Comparison of ENCODE assay signal across 8 cellular contexts in the genomic region with DNA sequence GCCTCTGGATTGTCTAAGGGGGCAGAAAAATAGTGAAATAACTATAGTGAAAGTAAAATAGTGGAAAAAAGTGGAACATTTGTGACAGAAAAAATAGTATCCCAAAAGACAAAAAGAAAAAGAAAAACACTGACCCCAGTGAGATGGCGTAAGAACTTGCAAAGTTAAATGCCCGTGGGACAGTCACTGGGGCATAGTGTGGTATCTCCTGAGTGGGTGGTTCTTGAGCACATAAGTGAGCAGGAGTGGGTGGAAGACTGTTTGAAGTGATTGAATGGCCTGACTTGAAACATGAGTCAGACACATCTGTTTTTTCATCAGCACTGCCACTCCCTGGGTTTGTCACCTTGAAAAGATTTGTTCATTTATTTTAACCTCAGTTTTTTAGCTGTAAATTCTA. TPM values are rescaled to one million over a fixed set of nuclear protein-coding genes. Genes with fewer than 3 reads are reported as not detected.
DNase-seq lines count a peak whose midpoint lies in the region; ATAC-seq, FAIRE-seq and TF ChIP-seq lines count a peak whose summit lies in the region.

No MANE protein-coding gene starts in this region.

- no peak for TF ChIP-seq POLR2A in NB4 (IDR thresholded peaks at IDR 0.05; ENCODE audit: extremely low read depth, insufficient read length)
- no peak for TF ChIP-seq POLR2A in GM12878 (IDR thresholded peaks at IDR 0.05; ENCODE audit: low read depth, low read length)

- H3K9me3 Mint-ChIP-seq in CD8-positive, alpha-beta memory T cell = no peaks in the 10 kb centered on the region
- no peaks in the 10 kb centered on the region for H3K9me3 Mint-ChIP-seq in natural killer cell treated with Interleukin-12 subunit alpha and Interleukin-12 subunit beta and Interleukin-15 and Interleukin-18, amount 100 ng/mL, for 72 hours

- no peak overlapping the region for H3K9ac ChIP-seq in GM12878 (ENCODE audit: control insufficient read depth, insufficient read depth, low read length)

- ATAC-seq in GM12878 (peak; percentile 32), HG02623 (IDR thresholded peaks at IDR 0.05; ENCODE audit: unreplicated experiment) (no peak), left cardiac atrium (no peak)
- peak in 1 of 2 donors; percentile 58 for ATAC-seq in natural killer cell treated with Interleukin-12 subunit alpha and Interleukin-12 subunit beta and Interleukin-15 and Interleukin-18, amount 100 ng/mL, for 72 hours

- TF ChIP-seq EP300 in GM12878 (IDR thresholded peaks at IDR 0.05; ENCODE audit: borderline replicate concordance in 1 of 2, control insufficient read depth in 1 of 2, low read depth in 2 of 2, low read length in 2 of 2) = no peak

- H4K20me1 ChIP-seq in GM12878 (ENCODE audit: control insufficient read depth, insufficient read depth) = no peaks in the 10 kb centered on the region

- CTCF ChIA-PET in CD8-positive, alpha-beta memory T cell (lab: Charles Lee) = no interaction called here
- CTCF ChIA-PET in GM12878 (lab: Yijun Ruan, JAX) = no interaction called here

- TF ChIP-seq RAD21 in GM12878 (IDR thresholded peaks at IDR 0.05; ENCODE audit: insufficient read depth, low read depth, low read length) = no peak

- no peak for DNase-seq in CD8-positive, alpha-beta memory T cell
- DNase-seq in NB4 (ENCODE audit: low read depth) (peak; percentile 49), GM12878 (ENCODE audit: low read depth, low spot score) (no peak), HK-2 (ENCODE audit: unreplicated experiment) (no peak), left cardiac atrium (no peak), coronary artery (ENCODE audit: low spot score) (no peak)
- peak; percentile 65 for DNase-seq in natural killer cell treated with Interleukin-12 subunit alpha and Interleukin-12 subunit beta and Interleukin-15 and Interleukin-18, amount 100 ng/mL, for 72 hours (ENCODE audit: low spot score)

- peaks cover 11 to 69% (median 30%) of the 10 kb centered on the region in 3 donors for H3K36me3 Mint-ChIP-seq in CD8-positive, alpha-beta memory T cell
- H3K36me3 Mint-ChIP-seq in natural killer cell treated with Interleukin-12 subunit alpha and Interleukin-12 subunit beta and Interleukin-15 and Interleukin-18, amount 100 ng/mL, for 72 hours = peaks cover 30% of the 10 kb centered on the region

- BruUV-seq in GM12878 (replicated peaks; lab: Mats Ljungman, UMichigan) = no TSS peak

- peaks cover 67 to 79% (median 78%) of the 10 kb centered on the region in 3 donors for H3K4me1 Mint-ChIP-seq in CD8-positive, alpha-beta memory T cell
- H3K4me1 Mint-ChIP-seq in natural killer cell treated with Interleukin-12 subunit alpha and Interleukin-12 subunit beta and Interleukin-15 and Interleukin-18, amount 100 ng/mL, for 72 hours (ENCODE audit: low read depth in 2 of 2) = peaks cover 43 to 50% of the 10 kb centered on the region in 2 donors

- TF ChIP-seq CTCF in NB4 (IDR thresholded peaks at IDR 0.05; ENCODE audit: low read depth, low read length) (no peak), GM12878 (IDR thresholded peaks at IDR 0.05 in 2 of 3, conservative IDR thresholded peaks at IDR 0.05 in 1 of 3; ENCODE audit: control insufficient read depth in 2 of 3, extremely low read depth in 1 of 3, insufficient read depth in 1 of 3, low read depth in 3 of 3, low read length in 3 of 3) (no peak), coronary artery (IDR thresholded peaks at IDR 0.05) (no peak)

- FAIRE-seq in GM12878 (lab: Jason Lieb, UNC) = peak; percentile 81

- peak overlapping the region in 6 of 7 donors; percentile 99 to 100 (median 99) for H3K4me3 Mint-ChIP-seq in CD8-positive, alpha-beta memory T cell
- peak overlapping the region; percentile 99 for H3K4me3 Mint-ChIP-seq in natural killer cell treated with Interleukin-12 subunit alpha and Interleukin-12 subunit beta and Interleukin-15 and Interleukin-18, amount 100 ng/mL, for 72 hours

- intact Hi-C loops in GM12878 (cut with micrococcal nuclease; ENCODE audit: unreplicated experiment) = loop anchor here (5.0 kb wide), 3 partner anchors 59 to 304 kb away; partner anchors contain the start of genes ZNF431, ZNF708 and ZNF714
- intact Hi-C loops in left cardiac atrium (cut with DNase I) = no loop called here

- POLR2A ChIA-PET in CD8-positive, alpha-beta memory T cell (lab: Charles Lee) = no interaction called here
- POLR2A ChIA-PET in GM12878 (lab: Charles Lee) = interaction anchor here (1.4 kb wide), 1 partner anchor 15 kb away, joined by 3 read pairs; no protein-coding TSS in a partner anchor

- H3K27ac Mint-ChIP-seq in CD8-positive, alpha-beta memory T cell = peak overlapping the region; percentile 45 to 100 (median 85)
- H3K27ac Mint-ChIP-seq in natural killer cell treated with Interleukin-12 subunit alpha and Interleukin-12 subunit beta and Interleukin-15 and Interleukin-18, amount 100 ng/mL, for 72 hours = peak overlapping the region; percentile 68 to 100

- in situ Hi-C loops in GM12878 (cut with MboI) = loop anchor here (10.0 kb wide), 2 partner anchors 302 to 1358 kb away; partner anchors contain the start of genes ATP13A1, ZNF101 and ZNF708

- no peak overlapping the region for H3K27ac ChIP-seq in CD8-positive, alpha-beta memory T cell (ENCODE audit: low read depth, low read length)
- H3K27ac ChIP-seq in GM12878 (ENCODE audit: control insufficient read depth, insufficient read depth) (peak overlapping the region; percentile 15; the same call in 1 of the 2 replicates), coronary artery (no peak overlapping the region)

- peaks cover 15% of the 10 kb centered on the region for H3K36me3 ChIP-seq in CD8-positive, alpha-beta memory T cell (ENCODE audit: insufficient read depth, low read length)
- peaks cover 0 to 14% of the 10 kb centered on the region in 2 experiments; a peak in 3 of 4 replicates for H3K36me3 ChIP-seq in GM12878 (ENCODE audit: control insufficient read depth in 2 of 2, insufficient read depth in 2 of 2, low read length in 1 of 2)

- H3K4me3 ChIP-seq in CD8-positive, alpha-beta memory T cell (ENCODE audit: low read length) = no peak overlapping the region
- H3K4me3 ChIP-seq in NB4 (ENCODE audit: low read depth, low read length) (no peak overlapping the region), GM12878 (peak overlapping the region; percentile 78), coronary artery (no peak overlapping the region)

- H3K4me1 ChIP-seq in CD8-positive, alpha-beta memory T cell (ENCODE audit: insufficient read depth, low read length) = peaks cover 39% of the 10 kb centered on the region
- peaks cover 3% of the 10 kb centered on the region for H3K4me1 ChIP-seq in GM12878 (ENCODE audit: control insufficient read depth, insufficient read depth, low read length)

- H3K27me3 Mint-ChIP-seq in CD8-positive, alpha-beta memory T cell = no peaks in the 10 kb centered on the region
- H3K27me3 Mint-ChIP-seq in natural killer cell treated with Interleukin-12 subunit alpha and Interleukin-12 subunit beta and Interleukin-15 and Interleukin-18, amount 100 ng/mL, for 72 hours = no peaks in the 10 kb centered on the region

- RAD21 ChIA-PET in GM12878 (lab: Charles Lee; ENCODE audit: unreplicated experiment) = no interaction called here

- H3K27me3 ChIP-seq in CD8-positive, alpha-beta memory T cell (ENCODE audit: insufficient read depth, low read length, poor library complexity, severe bottlenecking) = no peaks in the 10 kb centered on the region
- no peaks in the 10 kb centered on the region for H3K27me3 ChIP-seq in GM12878 (replicated peaks in 1 of 2; ENCODE audit: control insufficient read depth in 2 of 2, insufficient read depth in 2 of 2, low read length in 1 of 2)

- H3K9me3 ChIP-seq in CD8-positive, alpha-beta memory T cell (ENCODE audit: low read length) = no peaks in the 10 kb centered on the region
- peaks cover 3% of the 10 kb centered on the region; the same call in 2 of the 3 replicates for H3K9me3 ChIP-seq in GM12878 (replicated peaks; ENCODE audit: control insufficient read depth, insufficient read depth, low read length)

- SMC1A ChIA-PET in GM12878 (lab: Charles Lee; ENCODE audit: uncharacterized antibody, unreplicated experiment) = interaction anchor here (0.8 kb wide), 1 partner anchor 119 kb away, joined by 3 read pairs; the partner anchor contains the start of gene ZNF431

- peak overlapping the region; percentile 19 for H3K4me2 ChIP-seq in GM12878 (ENCODE audit: control insufficient read depth, insufficient read depth)

- H3K79me2 ChIP-seq in GM12878 (ENCODE audit: control insufficient read depth, insufficient read depth, low read length) = peaks cover 45% of the 10 kb centered on the region

- WGBS in GM12878 (ENCODE audit: insufficient coverage, insufficient replicate concordance, low lambda C conversion rate, missing lambda C conversion rate) = 0% methylated on average over 2 of the region's 2 CpGs

- H2AFZ ChIP-seq in GM12878 (ENCODE audit: control insufficient read depth, low read depth, low read length) = no peak overlapping the region

RNA-seq across cellular contexts. Expression of gene ZNF430, which starts 2.5 kb away (rescaled TPM):
- total RNA-seq in CD8-positive, alpha-beta memory T cell = 10 to 100 TPM; 18.7 to 20.5 TPM
- polyA plus RNA-seq in CD8-positive, alpha-beta memory T cell = 57.4 TPM
- 93.1 and 98.7 TPM in 2 replicates for total RNA-seq in GM12878 (2013; cell fraction: nucleolus; rRNA removed)
- 11.0 and 11.8 TPM in 2 replicates for total RNA-seq in GM12878 (2014; rRNA removed)
- 19.0 TPM in 2 replicates for total RNA-seq in GM12878 (2014; rRNA removed; fragmentation: Illumina TruSeq; extraction: Trizol)
- 12.6 TPM in 2 replicates for total RNA-seq in GM12878 (2021)
- polyA plus RNA-seq in GM12878 (2011; ENCODE audit: low read depth) = 4.7 TPM
- polyA plus RNA-seq in GM12878 (2011; rRNA removed) = 18.0 and 23.6 TPM in 2 replicates
- 11.1 and 20.8 TPM in 2 replicates for polyA plus RNA-seq in GM12878 (2011; cell fraction: cytosol; rRNA removed)
- 8.7 and 11.1 TPM in 2 replicates for polyA plus RNA-seq in GM12878 (2011; cell fraction: nucleus; rRNA removed)
- polyA plus RNA-seq in GM12878 (2012) = 6.0 TPM in 2 replicates
- polyA plus RNA-seq in GM12878 (2014; fragmentation: Illumina TruSeq; extraction: Trizol) = 11.5 and 16.0 TPM in 2 replicates
- polyA plus RNA-seq in GM12878 (2014; fragmentation: Nextera tagmentation; extraction: Ambion mirVana) = 1 to 10 TPM; 4.6 to 6.0 TPM
- polyA plus RNA-seq in GM12878 (2014; rRNA removed) = 5.6 and 7.0 TPM in 2 replicates
- polyA plus RNA-seq in GM12878 (2016; fragmentation: Nextera tagmentation; extraction: Ambion mirVana) = 10 to 100 TPM; 13.4 to 15.8 TPM
- polyA minus RNA-seq in GM12878 (2011; rRNA and poly(A)+ RNA removed) = 21.7 and 28.4 TPM in 2 replicates
- polyA minus RNA-seq in GM12878 (2011; cell fraction: cytosol; rRNA and poly(A)+ RNA removed) = 13.0 and 19.5 TPM in 2 replicates
- polyA minus RNA-seq in GM12878 (2011; cell fraction: nucleus; rRNA and poly(A)+ RNA removed) = 38.4 and 62.5 TPM in 2 replicates
- 10 to 100 TPM; 27.2 to 40.2 TPM for total RNA-seq in natural killer cell treated with Interleukin-12 subunit alpha and Interleukin-12 subunit beta and Interleukin-15 and Interleukin-18, amount 100 ng/mL, for 72 hours
- total RNA-seq in left cardiac atrium = 1 to 10 TPM; 4.7 to 7.4 TPM

RNA-seq across cellular contexts. Expression of gene ZNF714, which starts 59.0 kb away (rescaled TPM):
- 10 to 100 TPM; 14.3 to 14.4 TPM for total RNA-seq in CD8-positive, alpha-beta memory T cell
- 11.2 TPM for polyA plus RNA-seq in CD8-positive, alpha-beta memory T cell
- 50.8 and 55.6 TPM in 2 replicates for total RNA-seq in GM12878 (2013; cell fraction: nucleolus; rRNA removed)
- total RNA-seq in GM12878 (2014; rRNA removed) (10.7 and 12.0 TPM in 2 replicates), GM12878 (2014; rRNA removed; fragmentation: Illumina TruSeq; extraction: Trizol) (10.3 and 12.3 TPM in 2 replicates), GM12878 (2021) (7.6 and 7.7 TPM in 2 replicates), left cardiac atrium (1 to 10 TPM; 2.0 to 2.9 TPM)
- 2.3 TPM for polyA plus RNA-seq in GM12878 (2011; ENCODE audit: low read depth)
- polyA plus RNA-seq in GM12878 (2011; rRNA removed) (13.2 and 22.3 TPM in 2 replicates), GM12878 (2014; fragmentation: Illumina TruSeq; extraction: Trizol) (9.4 and 10.7 TPM in 2 replicates), GM12878 (2014; fragmentation: Nextera tagmentation; extraction: Ambion mirVana) (1 to 10 TPM; 4.9 to 5.1 TPM), GM12878 (2014; rRNA removed) (5.2 and 6.3 TPM in 2 replicates), GM12878 (2016; fragmentation: Nextera tagmentation; extraction: Ambion mirVana) (10 to 100 TPM in 1 of 2 experiments, 1 to 10 TPM in 1; 8.7 to 11.9 TPM)
- 6.3 and 6.8 TPM in 2 replicates for polyA plus RNA-seq in GM12878 (2011; cell fraction: cytosol; rRNA removed)
- 7.8 and 8.5 TPM in 2 replicates for polyA plus RNA-seq in GM12878 (2011; cell fraction: nucleus; rRNA removed)
- polyA plus RNA-seq in GM12878 (2012) = 3.9 and 4.5 TPM in 2 replicates
- 11.0 and 12.3 TPM in 2 replicates for polyA minus RNA-seq in GM12878 (2011; rRNA and poly(A)+ RNA removed)
- polyA minus RNA-seq in GM12878 (2011; cell fraction: cytosol; rRNA and poly(A)+ RNA removed) = 6.3 and 6.9 TPM in 2 replicates
- 7.3 and 15.2 TPM in 2 replicates for polyA minus RNA-seq in GM12878 (2011; cell fraction: nucleus; rRNA and poly(A)+ RNA removed)
- total RNA-seq in natural killer cell treated with Interleukin-12 subunit alpha and Interleukin-12 subunit beta and Interleukin-15 and Interleukin-18, amount 100 ng/mL, for 72 hours = 10 to 100 TPM; 16.9 to 30.1 TPM

Comparison
In these comparisons a context has a peak if more than half of its experiments do, and no peak if none do; other contexts are left out.
1. DNase-seq: peak in NB4 (single experiment) and natural killer cell treated with Interleukin-12 subunit alpha and Interleukin-12 subunit beta and Interleukin-15 and Interleukin-18, amount 100 ng/mL, for 72 hours (single experiment); none in CD8-positive, alpha-beta memory T cell (0 of 5), GM12878 (single experiment), HK-2 (single experiment), left cardiac atrium (single experiment) and coronary artery (single experiment).